18 cellular contexts compared by ENCODE assay signal in the genomic region with DNA sequence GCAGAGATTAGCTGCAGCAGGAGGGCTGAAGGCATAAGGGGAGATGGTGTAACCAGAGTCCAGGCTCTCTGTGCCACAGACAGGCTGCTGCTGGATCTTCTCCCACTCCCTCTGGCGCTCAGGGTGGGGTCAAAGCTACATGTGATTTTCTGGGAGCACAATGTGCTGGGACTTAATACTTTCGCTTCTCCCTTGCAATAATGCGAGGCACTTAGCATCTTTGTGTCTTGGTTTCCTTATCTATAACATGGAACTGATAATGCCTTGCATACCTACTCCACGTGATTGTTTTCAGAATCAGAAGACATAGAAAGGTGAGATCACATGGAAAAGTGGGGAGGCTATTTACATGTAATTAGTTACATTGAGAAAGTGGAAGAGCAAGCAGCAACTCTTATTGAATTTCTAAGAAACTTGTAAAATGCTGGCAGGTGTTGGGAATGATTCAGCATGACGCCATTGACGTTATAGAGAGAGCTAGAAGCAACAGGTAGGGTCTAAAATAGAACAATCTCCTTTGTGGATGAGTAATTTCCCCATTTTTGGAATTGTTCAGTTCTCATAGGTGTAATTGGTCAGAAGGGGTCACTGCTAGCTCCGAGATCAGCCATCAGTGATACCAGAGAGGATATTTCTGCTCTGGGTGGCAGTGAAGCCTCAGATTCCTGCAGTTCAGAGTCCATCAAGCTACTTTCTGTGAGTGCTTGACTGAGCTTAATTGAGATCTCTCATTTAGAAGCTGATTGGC. TPM values are rescaled to one million over a fixed set of nuclear protein-coding genes. Genes with fewer than 3 reads are reported as not detected.
DNase-seq lines count a peak whose midpoint lies in the region; TF ChIP-seq lines count a peak whose summit lies in the region.
"Had no signal": no experiment of that assay in that cellular context is flagged by ENCODE, and none has a peak within 500 bp of the region (broad histone marks: within the 10 kb centered on the region; RNA-seq: fewer than 3 reads in every experiment).

No MANE protein-coding gene starts in this region.

- H3K4me1 ChIP-seq in breast epithelium = no peaks in the 10 kb centered on the region
- H3K4me1 ChIP-seq in mesendoderm (ENCODE audit: control insufficient read depth, low read depth, low read length) = no peaks in the 10 kb centered on the region
- H3K4me1 ChIP-seq: BE2C had no signal

- TF ChIP-seq CTCF in MCF 10A (IDR thresholded peaks at IDR 0.05; ENCODE audit: unreplicated experiment) (no peak), breast epithelium (IDR thresholded peaks at IDR 0.05) (no peak), RWPE1 (conservative IDR thresholded peaks at IDR 0.05; ENCODE audit: low read depth) (no peak)

- no peaks in the 10 kb centered on the region for H3K9me3 Mint-ChIP-seq in MCF 10A (ENCODE audit: unreplicated experiment)
- H3K9me3 Mint-ChIP-seq in activated naive CD4-positive, alpha-beta T cell treated with anti-CD3 and anti-CD28 coated beads, Interleukin-2, amount 10 ng/mL, durations not matched to agents 7 days and 5 days = no peaks in the 10 kb centered on the region
- H3K9me3 Mint-ChIP-seq: CD4-positive, alpha-beta memory T cell had no signal

- no peak overlapping the region for H3K4ac ChIP-seq in mesendoderm (ENCODE audit: low read depth, low read length)

- H3K36me3 ChIP-seq in breast epithelium (no peaks in the 10 kb centered on the region), mesendoderm (ENCODE audit: control insufficient read depth, insufficient read depth, low read length) (no peaks in the 10 kb centered on the region)
- H3K36me3 ChIP-seq: BE2C had no signal

- no peak overlapping the region for H3K27ac Mint-ChIP-seq in MCF 10A (ENCODE audit: low read depth, unreplicated experiment)
- no peak overlapping the region for H3K27ac Mint-ChIP-seq in activated naive CD4-positive, alpha-beta T cell treated with anti-CD3 and anti-CD28 coated beads, Interleukin-2, amount 10 ng/mL, durations not matched to agents 7 days and 5 days
- H3K27ac Mint-ChIP-seq: CD4-positive, alpha-beta memory T cell had no signal

- no peak overlapping the region for H4K8ac ChIP-seq in mesendoderm (ENCODE audit: low read depth, low read length)

- H3K9ac ChIP-seq in mesendoderm (ENCODE audit: low read length) = no peak overlapping the region

- H3K4me3 ChIP-seq in breast epithelium = no peak overlapping the region
- no peak overlapping the region for H3K4me3 ChIP-seq in mesendoderm (ENCODE audit: low read length)
- H3K4me3 ChIP-seq: K562 had no signal

- H3K18ac ChIP-seq in mesendoderm (ENCODE audit: low read length) = no peak overlapping the region

- H2BK120ac ChIP-seq in mesendoderm (ENCODE audit: low read depth, low read length) = no peak overlapping the region

- CTCF ChIA-PET in MCF 10A (lab: Yijun Ruan, JAX) = interaction anchor here (0.8 kb wide), 1 partner anchor 153 kb away, joined by 3 read pairs; no protein-coding TSS in a partner anchor
- CTCF ChIA-PET in RWPE1 (lab: Yijun Ruan, JAX) = no interaction called here
- CTCF ChIA-PET in activated naive CD4-positive, alpha-beta T cell treated with anti-CD3 and anti-CD28 coated beads, Interleukin-2, amount 10 ng/mL, durations not matched to agents 7 days and 5 days (lab: Charles Lee) = no interaction called here

- H3K27me3 Mint-ChIP-seq in MCF 10A (ENCODE audit: insufficient read depth, unreplicated experiment) = no peaks in the 10 kb centered on the region
- H3K27me3 Mint-ChIP-seq in activated naive CD4-positive, alpha-beta T cell treated with anti-CD3 and anti-CD28 coated beads, Interleukin-2, amount 10 ng/mL, durations not matched to agents 7 days and 5 days = no peaks in the 10 kb centered on the region

- no peak overlapping the region for H3K4me3 Mint-ChIP-seq in MCF 10A (ENCODE audit: unreplicated experiment)
- H3K4me3 Mint-ChIP-seq in activated naive CD4-positive, alpha-beta T cell treated with anti-CD3 and anti-CD28 coated beads, Interleukin-2, amount 10 ng/mL, durations not matched to agents 7 days and 5 days = no peak overlapping the region
- H3K4me3 Mint-ChIP-seq: CD4-positive, alpha-beta memory T cell had no signal

- no peak overlapping the region for H3K56ac ChIP-seq in mesendoderm (ENCODE audit: low read length)

- no peak overlapping the region for H2AK5ac ChIP-seq in mesendoderm (ENCODE audit: low read length)

- intact Hi-C loops in MCF 10A (cut with micrococcal nuclease) = no loop called here
- intact Hi-C loops in breast epithelium (cut with DNase I; ENCODE audit: low total_unique reads) = no loop called here

- no peaks in the 10 kb centered on the region for H3K79me2 ChIP-seq in mesendoderm (ENCODE audit: control insufficient read depth, insufficient read depth, low read length)

- no peak overlapping the region for H3K4me2 ChIP-seq in mesendoderm (ENCODE audit: low read length)

- no peak overlapping the region for H2BK15ac ChIP-seq in mesendoderm (replicated peaks; ENCODE audit: low read depth)

- no peaks in the 10 kb centered on the region for H3K9me3 ChIP-seq in breast epithelium
- H3K9me3 ChIP-seq: BE2C had no signal

- H3K36me3 Mint-ChIP-seq in MCF 10A (ENCODE audit: insufficient read depth, unreplicated experiment) = no peaks in the 10 kb centered on the region
- no peaks in the 10 kb centered on the region for H3K36me3 Mint-ChIP-seq in activated naive CD4-positive, alpha-beta T cell treated with anti-CD3 and anti-CD28 coated beads, Interleukin-2, amount 10 ng/mL, durations not matched to agents 7 days and 5 days
- H3K36me3 Mint-ChIP-seq: CD4-positive, alpha-beta memory T cell had no signal

- H3K27ac ChIP-seq in breast epithelium = no peak overlapping the region
- H3K27ac ChIP-seq in RWPE1 = no peak overlapping the region
- no peak overlapping the region for H3K27ac ChIP-seq in epithelial cell of prostate
- no peak overlapping the region for H3K27ac ChIP-seq in mesendoderm (ENCODE audit: low read depth, low read length)
- H3K27ac ChIP-seq: 22Rv1 had no signal

- DNase-seq in MCF 10A (ENCODE audit: unreplicated experiment) = peak; percentile 51
- no peak for DNase-seq in breast epithelium (ENCODE audit: low spot score in 2 of 2)
- peak; percentile 38 for DNase-seq in RWPE1 (ENCODE audit: low spot score)
- DNase-seq in epithelial cell of prostate (ENCODE audit: low read depth, low spot score) = peak; percentile 12
- DNase-seq in mesendoderm = peak; percentile 67
- no peak for DNase-seq in COR-L47 (lab: John Stamatoyannopoulos, UW)
- DNase-seq in activated naive CD4-positive, alpha-beta T cell treated with anti-CD3 and anti-CD28 coated beads, Interleukin-2, amount 10 ng/mL, durations not matched to agents 7 days and 5 days = no peak
- no peak for DNase-seq in stimulated activated CD4-positive, alpha-beta T cell treated with anti-CD3 and anti-CD28 coated beads, Interleukin-4, amount 100 ng/mL, for 24 hours
- DNase-seq: BE2C; CD4-positive, alpha-beta memory T cell; NCI-H1436 treated with DMSO at 0.1 percent for 48 hours; NCI-H2081; NCI-H524; SHP77 had no signal

- no peaks in the 10 kb centered on the region for H3K79me1 ChIP-seq in mesendoderm (ENCODE audit: low read length)

- H4K5ac ChIP-seq in mesendoderm (ENCODE audit: low read length) = no peak overlapping the region

- H3K27me3 ChIP-seq in breast epithelium = no peaks in the 10 kb centered on the region
- H3K27me3 ChIP-seq in mesendoderm (ENCODE audit: insufficient read depth, low read length, poor library complexity) = no peaks in the 10 kb centered on the region
- H3K27me3 ChIP-seq: BE2C had no signal

- no peak overlapping the region for H3K23ac ChIP-seq in mesendoderm (ENCODE audit: low read length)

- TF ChIP-seq POLR2A in breast epithelium (IDR thresholded peaks at IDR 0.05) = no peak

- WGBS in mesendoderm (ENCODE audit: extremely low coverage, insufficient coverage, low lambda C conversion rate) = no CpG with 5 or more reads among the region's 7 CpGs

- POLR2A ChIA-PET in MCF 10A (lab: Yijun Ruan, JAX) (interaction anchor here (0.6 to 0.8 kb wide), 3 partner anchors 228 to 231 kb away, joined by 3 to 5 read pairs (median 4); no protein-coding TSS in a partner anchor), RWPE1 (lab: Yijun Ruan, JAX; ENCODE audit: low non-redundant PET) (no interaction called here)

- no TSS peak for BruUV-seq in MCF 10A (replicated peaks; lab: Mats Ljungman, UMichigan)

- H2BK5ac ChIP-seq in mesendoderm (ENCODE audit: low read length) = no peak overlapping the region

- H3K4me1 Mint-ChIP-seq in MCF 10A (ENCODE audit: insufficient read depth, unreplicated experiment) = peaks cover 10% of the 10 kb centered on the region
- H3K4me1 Mint-ChIP-seq in activated naive CD4-positive, alpha-beta T cell treated with anti-CD3 and anti-CD28 coated beads, Interleukin-2, amount 10 ng/mL, durations not matched to agents 7 days and 5 days = no peaks in the 10 kb centered on the region

RNA-seq across cellular contexts. Expression of gene OR9I1, which starts 8.2 kb away (rescaled TPM):
- not detected in 2 replicates for total RNA-seq in MCF 10A (2022)
- total RNA-seq in breast epithelium = not detected
- not detected for polyA plus RNA-seq in mesendoderm (2013, experiment 1 of 2)
- polyA plus RNA-seq in mesendoderm (2013, experiment 2 of 2) = not detected
- total RNA-seq: CD4-positive, alpha-beta memory T cell; H4; HT1080; K562 had no signal
- polyA plus RNA-seq: CD4-positive, alpha-beta memory T cell; K562 had no signal

RNA-seq across cellular contexts. Expression of gene OR9Q2, which starts 55.4 kb away (rescaled TPM):
- not detected in 2 replicates for total RNA-seq in MCF 10A (2022)
- total RNA-seq in breast epithelium = not detected
- polyA plus RNA-seq in mesendoderm (2013, experiment 1 of 2) = not detected
- not detected for polyA plus RNA-seq in mesendoderm (2013, experiment 2 of 2)
- total RNA-seq: CD4-positive, alpha-beta memory T cell; H4; HT1080; K562 had no signal
- polyA plus RNA-seq: CD4-positive, alpha-beta memory T cell; K562 had no signal

Comparison
In these comparisons a context has a peak if more than half of its experiments do, and no peak if none do; other contexts are left out.
1. DNase-seq: peak in MCF 10A (single experiment), RWPE1 (single experiment), epithelial cell of prostate (single experiment) and mesendoderm (single experiment); none in breast epithelium (0 of 2), COR-L47 (single experiment), activated naive CD4-positive, alpha-beta T cell treated with anti-CD3 and anti-CD28 coated beads, Interleukin-2, amount 10 ng/mL, durations not matched to agents 7 days and 5 days (single experiment) and stimulated activated CD4-positive, alpha-beta T cell treated with anti-CD3 and anti-CD28 coated beads, Interleukin-4, amount 100 ng/mL, for 24 hours (single experiment).